19 cellular contexts compared by ENCODE assay signal in the genomic region with DNA sequence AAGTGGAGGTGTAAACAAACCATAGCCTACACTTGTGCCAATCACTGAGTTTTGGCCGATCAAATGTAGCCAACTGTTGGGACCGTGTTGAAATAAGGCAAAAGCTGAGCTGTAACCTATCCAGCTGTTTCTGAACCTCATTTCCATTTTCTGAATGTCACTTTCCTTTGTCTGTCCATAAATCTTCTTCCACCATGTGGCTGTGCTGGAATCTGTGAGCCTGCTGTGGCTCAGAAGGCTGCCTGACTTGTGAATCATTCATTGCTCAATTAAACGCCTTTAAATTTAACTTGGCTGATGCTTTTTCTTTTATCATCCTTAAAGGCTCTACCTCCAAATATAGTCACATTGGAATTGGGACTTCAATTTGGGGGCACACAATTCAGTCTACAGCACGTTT.
DNase-seq lines count a peak whose midpoint lies in the region; ATAC-seq and TF ChIP-seq lines count a peak whose summit lies in the region.
"Had no signal": no experiment of that assay in that cellular context is flagged by ENCODE, and none has a peak within 500 bp of the region (broad histone marks: within the 10 kb centered on the region; RNA-seq: fewer than 3 reads in every experiment).

No MANE protein-coding gene starts in this region.

- H3K4me3 Mint-ChIP-seq in activated T-cell treated with anti-CD3 and anti-CD28 coated beads, Interleukin-2, amount 50 U/mL, for 4 hours, result no peak overlapping the region
- H3K4me3 Mint-ChIP-seq: activated B cell treated with CpG ODN at 0.5 μM for 24 hours; activated CD8-positive, alpha-beta T cell treated with anti-CD3 and anti-CD28 coated beads, Interleukin-2, amount 10 ng/mL, durations not matched to agents 7 days and 5 days; activated naive CD8-positive, alpha-beta T cell treated with anti-CD3 and anti-CD28 coated beads, Interleukin-2, amount 10 ng/mL, durations not matched to agents 7 days and 5 days; naive B cell had no signal

- no peak for ATAC-seq in activated T-cell treated with anti-CD3 and anti-CD28 coated beads, Interleukin-2, amount 50 U/mL, for 4 hours
- no peak for ATAC-seq in GM18519 (IDR thresholded peaks at IDR 0.05; ENCODE audit: low FRiP score, unreplicated experiment)
- ATAC-seq: activated CD8-positive, alpha-beta T cell treated with anti-CD3 and anti-CD28 coated beads, Interleukin-2, amount 10 ng/mL, durations not matched to agents 7 days and 5 days had no signal

- no peaks in the 10 kb centered on the region for H3K36me3 Mint-ChIP-seq in activated T-cell treated with anti-CD3 and anti-CD28 coated beads, Interleukin-2, amount 50 U/mL, for 4 hours (ENCODE audit: insufficient read depth)
- H3K36me3 Mint-ChIP-seq: activated naive CD8-positive, alpha-beta T cell treated with anti-CD3 and anti-CD28 coated beads, Interleukin-2, amount 10 ng/mL, durations not matched to agents 7 days and 5 days had no signal

- no peak for TF ChIP-seq CTCF in epithelial cell of proximal tubule (conservative IDR thresholded peaks at IDR 0.05; ENCODE audit: low read depth, low read length)

- H3K9me3 Mint-ChIP-seq in activated T-cell treated with anti-CD3 and anti-CD28 coated beads, Interleukin-2, amount 50 U/mL, for 4 hours, result peaks cover 3% of the 10 kb centered on the region

- no peak overlapping the region for H3K4me3 ChIP-seq in epithelial cell of proximal tubule (ENCODE audit: low read depth, low read length)
- no peak overlapping the region for H3K4me3 ChIP-seq in skeletal muscle cell (ENCODE audit: low read depth, low read length)
- H3K4me3 ChIP-seq: gastrocnemius medialis, spleen had no signal

- no peaks in the 10 kb centered on the region for H3K27me3 Mint-ChIP-seq in activated T-cell treated with anti-CD3 and anti-CD28 coated beads, Interleukin-2, amount 50 U/mL, for 4 hours (ENCODE audit: low read depth)
- H3K27me3 Mint-ChIP-seq: activated B cell treated with CpG ODN at 0.5 μM for 24 hours; activated naive CD8-positive, alpha-beta T cell treated with anti-CD3 and anti-CD28 coated beads, Interleukin-2, amount 10 ng/mL, durations not matched to agents 7 days and 5 days; naive B cell had no signal

- H3K4me1 Mint-ChIP-seq in activated T-cell treated with anti-CD3 and anti-CD28 coated beads, Interleukin-2, amount 50 U/mL, for 4 hours (ENCODE audit: low read depth), result no peaks in the 10 kb centered on the region
- H3K4me1 Mint-ChIP-seq: activated B cell treated with CpG ODN at 0.5 μM for 24 hours; activated naive CD8-positive, alpha-beta T cell treated with anti-CD3 and anti-CD28 coated beads, Interleukin-2, amount 10 ng/mL, durations not matched to agents 7 days and 5 days; naive B cell had no signal

- DNase-seq in GM04503 (ENCODE audit: low read depth), result peak; percentile 3
- DNase-seq in MV-4-11 (lab: John Stamatoyannopoulos, UW), result peak; percentile 80
- DNase-seq in epithelial cell of proximal tubule (ENCODE audit: low read depth), result peak; percentile 67
- DNase-seq in skeletal muscle cell (ENCODE audit: low read depth), result peak; percentile 31
- no peak for DNase-seq in SW 1271 (lab: John Stamatoyannopoulos, UW)
- DNase-seq in iPS-NIHi11 (ENCODE audit: low spot score), result no peak
- DNase-seq in activated T-cell treated with anti-CD3 and anti-CD28 coated beads, Interleukin-2, amount 50 U/mL, for 4 hours, result no peak
- DNase-seq: activated B cell treated with CpG ODN at 0.5 μM for 24 hours; activated CD8-positive, alpha-beta T cell treated with anti-CD3 and anti-CD28 coated beads, Interleukin-2, amount 10 ng/mL, durations not matched to agents 7 days and 5 days; activated naive CD8-positive, alpha-beta T cell treated with anti-CD3 and anti-CD28 coated beads, Interleukin-2, amount 10 ng/mL, durations not matched to agents 7 days and 5 days; BE2C; naive B cell; NCI-H2081; NCI-H510A treated with DMSO at 0.1 percent for 48 hours; posterior cingulate gyrus; SIG-M5; spleen had no signal

Comparison
In these comparisons a context has a peak if more than half of its experiments do, and no peak if none do; other contexts are left out.
1. DNase-seq: peak in GM04503 (single experiment), MV-4-11 (single experiment), epithelial cell of proximal tubule (single experiment) and skeletal muscle cell (single experiment); none in SW 1271 (0 of 2), iPS-NIHi11 (single experiment) and activated T-cell treated with anti-CD3 and anti-CD28 coated beads, Interleukin-2, amount 50 U/mL, for 4 hours (single experiment).